13 cellular contexts compared by ENCODE assay signal in genomic region chr12:122852336-122853275, GRCh38. TPM values are rescaled to one million over a fixed set of nuclear protein-coding genes. Genes with fewer than 3 reads are reported as not detected.
DNase-seq lines count a peak whose midpoint lies in the region; ATAC-seq and TF ChIP-seq lines count a peak whose summit lies in the region.
"Had no signal": no experiment of that assay in that cellular context is flagged by ENCODE, and none has a peak within 500 bp of the region (broad histone marks: within the 10 kb centered on the region; RNA-seq: fewer than 3 reads in every experiment).

No MANE protein-coding gene starts in this region.

- intact Hi-C loops in transverse colon (cut with DNase I; ENCODE audit: low total_unique reads) = no loop called here

- DNase-seq in SK-N-DZ (ENCODE audit: low spot score) = peak; percentile 58
- peak; percentile 86 for DNase-seq in midbrain (lab: John Stamatoyannopoulos, UW)
- no peak for DNase-seq in transverse colon
- no peak for DNase-seq in retina
- DNase-seq: activated CD4-positive, alpha-beta memory T cell treated with anti-CD3 and anti-CD28 coated beads, Interleukin-2, amount 10 ng/mL, durations not matched to agents 7 days and 5 days; DND-41; NCI-H2029 treated with DMSO at 0.1 percent for 48 hours had no signal

- H3K4me1 ChIP-seq in esophagus (ENCODE audit: control insufficient read depth in 2 of 2, insufficient read depth in 2 of 2, low read length in 1 of 2) (peaks cover 5 to 16% of the 10 kb centered on the region in 2 donors), transverse colon (peaks cover 0 to 2% (median 0%) of the 10 kb centered on the region in 4 donors)
- H3K4me1 ChIP-seq: pancreas had no signal

- no peaks in the 10 kb centered on the region for H3K27me3 ChIP-seq in esophagus (ENCODE audit: control insufficient read depth in 1 of 2, insufficient read depth in 2 of 2, low read length in 2 of 2)
- no peaks in the 10 kb centered on the region for H3K27me3 ChIP-seq in transverse colon
- H3K27me3 ChIP-seq: hepatocyte, pancreas had no signal

- TF ChIP-seq POLR2A in transverse colon (IDR thresholded peaks at IDR 0.05) = no peak

- H3K36me3 ChIP-seq in esophagus (ENCODE audit: control insufficient read depth in 2 of 2, insufficient read depth in 2 of 2, low read length in 1 of 2) = peaks cover 0 to 39% of the 10 kb centered on the region in 2 donors
- no peaks in the 10 kb centered on the region for H3K36me3 ChIP-seq in transverse colon

- H3K27ac ChIP-seq in esophagus (ENCODE audit: low read depth in 2 of 2, low read length in 1 of 2) (peak overlapping the region; percentile 83 to 90), transverse colon (peak overlapping the region in 3 of 4 donors; percentile 0 to 28 (median 23))
- H3K27ac ChIP-seq: hepatocyte, pancreas had no signal

- 35 to 59% methylated on average over 18 of the region's 18 CpGs for WGBS in esophagus, 2 donors
- 67 to 100% methylated on average over 1 to 18 of the region's 18 CpGs for WGBS in transverse colon (ENCODE audit: low coverage in 1 of 2), 2 donors

- no peak overlapping the region for H3K4me3 ChIP-seq in esophagus (ENCODE audit: low read depth in 1 of 2, low read length in 2 of 2)
- H3K4me3 ChIP-seq in transverse colon = no peak overlapping the region
- H3K4me3 ChIP-seq: hepatocyte, pancreas had no signal

- no peak for ATAC-seq in HG03159 (IDR thresholded peaks at IDR 0.05; ENCODE audit: unreplicated experiment)
- ATAC-seq in HG02759 (IDR thresholded peaks at IDR 0.05; ENCODE audit: unreplicated experiment) = no peak
- ATAC-seq in GM19328 (IDR thresholded peaks at IDR 0.05; ENCODE audit: unreplicated experiment) = no peak

- no peak for TF ChIP-seq EP300 in transverse colon (IDR thresholded peaks at IDR 0.05; ENCODE audit: low read depth)

- H3K9me3 ChIP-seq in esophagus (ENCODE audit: control insufficient read depth in 2 of 2, insufficient read depth in 1 of 2, low read depth in 1 of 2, low read length in 1 of 2) (no peaks in the 10 kb centered on the region), transverse colon (no peaks in the 10 kb centered on the region)
- H3K9me3 ChIP-seq: pancreas had no signal

- TF ChIP-seq CTCF in transverse colon (IDR thresholded peaks at IDR 0.05) = no peak

- in situ Hi-C loops in transverse colon (cut with MboI; ENCODE audit: low pct_ligation_motif_present in 1 of 4, low pct_unique_long_range_greater_than_20kb in 1 of 4, low sequenced_read_pairs in 3 of 4) = loop anchor here in 2 of 4 donors (25.0 kb wide), 1 partner anchor 385 kb away; the partner anchor contains the start of genes MPHOSPH9 (in 2 of the 2) and MTRFR (in 2 of the 2)

RNA-seq across cellular contexts. Expression of gene HIP1R, which starts 17.3 kb away (rescaled TPM):
- 22.9 and 33.4 TPM in 2 replicates for polyA plus RNA-seq in SK-N-DZ (2014; cell fraction: cytosol; rRNA removed)
- 158 and 178 TPM in 2 replicates for polyA plus RNA-seq in SK-N-DZ (2014; cell fraction: nucleus; rRNA removed)
- polyA plus RNA-seq in esophagus = 10 to 100 TPM; 23.1 to 32.7 TPM
- total RNA-seq in transverse colon = 100 to 1,000 TPM in 2 of 4 donors, 10 to 100 TPM in 2; 72.4 to 459 (median 146) TPM

RNA-seq across cellular contexts. Expression of gene VPS37B, which starts 43.3 kb away (rescaled TPM):
- 19.7 TPM in 2 replicates for polyA plus RNA-seq in SK-N-DZ (2014; cell fraction: cytosol; rRNA removed)
- 11.5 and 15.3 TPM in 2 replicates for polyA plus RNA-seq in SK-N-DZ (2014; cell fraction: nucleus; rRNA removed)
- polyA plus RNA-seq in esophagus = 10 to 100 TPM; 50.2 to 81.4 TPM
- 100 to 1,000 TPM in 2 of 4 donors, 10 to 100 TPM in 2; 46.6 to 126 (median 104) TPM for total RNA-seq in transverse colon

Comparison
In these comparisons a context has a peak if more than half of its experiments do, and no peak if none do; other contexts are left out.
1. DNase-seq: peak in SK-N-DZ (single experiment) and midbrain (single experiment); none in transverse colon (single experiment) and retina (single experiment).